ENCODE assay signal across 19 cellular contexts in the genomic region with DNA sequence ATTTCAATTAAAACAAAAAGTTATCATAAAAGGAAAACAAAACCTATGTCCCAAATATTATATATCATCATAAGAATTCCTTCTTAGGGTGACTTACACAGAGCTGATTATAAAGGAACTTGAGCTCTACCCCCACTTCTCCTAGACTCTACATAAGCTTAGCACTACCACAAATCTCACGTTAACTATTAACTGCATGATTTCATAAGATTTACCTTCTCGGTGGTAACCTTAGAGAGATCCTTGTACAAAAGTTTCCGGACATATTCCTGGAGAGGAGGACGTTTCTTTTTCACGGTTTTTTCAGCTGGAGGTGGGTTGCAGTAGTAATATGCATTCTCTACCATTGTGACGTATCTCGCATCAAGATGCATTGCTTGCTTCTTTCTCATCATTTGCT.
DNase-seq lines count a peak whose midpoint lies in the region; ATAC-seq, FAIRE-seq and TF ChIP-seq lines count a peak whose summit lies in the region.
"Had no signal": no experiment of that assay in that cellular context is flagged by ENCODE, and none has a peak within 500 bp of the region (broad histone marks: within the 10 kb centered on the region; RNA-seq: fewer than 3 reads in every experiment).

No MANE protein-coding gene starts in this region.

- H3K4me3 ChIP-seq in HCT116 (replicated peaks in 1 of 2; ENCODE audit: low read depth in 1 of 2, low read length in 2 of 2) (no peak overlapping the region), kidney epithelial cell (ENCODE audit: low read depth, low read length) (no peak overlapping the region), HepG2 (replicated peaks in 1 of 3; ENCODE audit: insufficient read depth in 1 of 3, low read depth in 2 of 3, low read length in 3 of 3) (no peak overlapping the region; a peak in 1 of 6 replicates), upper lobe of right lung (no peak overlapping the region), HAP-1 (no peak overlapping the region)
- H3K4me3 ChIP-seq: GM12878, GM23338 had no signal

- RAD21 ChIA-PET in HCT116 (lab: Charles Lee; ENCODE audit: low non-redundant PET in 1 of 2, low total read pairs in 2 of 2, uncharacterized antibody in 2 of 2, unreplicated experiment in 2 of 2) = no interaction called here

- DNase-seq in HCT116 (ENCODE audit: low read depth, low spot score) (no peak), kidney epithelial cell (ENCODE audit: low read depth) (peak; percentile 29), HepG2 (ENCODE audit: low spot score) (peak; percentile 58), upper lobe of right lung (no peak), NAMALWA (ENCODE audit: low spot score) (no peak), HAP-1 (ENCODE audit: low spot score in 2 of 2) (no peak)
- no peak for DNase-seq in NK-92 treated with Interleukin-12 subunit alpha and Interleukin-12 subunit beta, amount 100 ng/mL, for 24 hours (lab: John Stamatoyannopoulos, UW)
- DNase-seq: CD4-positive, CD25-positive, alpha-beta regulatory T cell; DMS 273 treated with DMSO at 0.1 percent for 48 hours; DND-41; HCEC 1CT; Kasumi-1; NCI-H1417; NCI-H187; NCI-H446; NCI-H526; Right ventricle myocardium superior had no signal

- intact Hi-C loops in HCT116 (cut with micrococcal nuclease) (no loop called here), HepG2 (cut with micrococcal nuclease; ENCODE audit: unreplicated experiment) (no loop called here), upper lobe of right lung (cut with DNase I) (no loop called here)

- H3K4me2 ChIP-seq in HCT116 (ENCODE audit: low read length) (no peak overlapping the region), HepG2 (ENCODE audit: low read depth, low read length) (peak overlapping the region; percentile 10)
- H3K4me2 ChIP-seq: GM23338 had no signal

- H2AFZ ChIP-seq in HCT116 (ENCODE audit: low read depth, low read length, poor library complexity, severe bottlenecking) (no peak overlapping the region), HepG2 (ENCODE audit: low read length) (no peak overlapping the region)
- H2AFZ ChIP-seq: GM23338 had no signal

- no peak for TF ChIP-seq POLR2A in HCT116 (IDR thresholded peaks at IDR 0.05; ENCODE audit: borderline replicate concordance, extremely low read depth, insufficient read depth, insufficient read length)
- no peak for TF ChIP-seq POLR2A in HepG2 (IDR thresholded peaks at IDR 0.05; ENCODE audit: insufficient read depth in 1 of 2, low read depth in 2 of 2, low read length in 2 of 2)

- in situ Hi-C loops in HepG2 (cut with HindIII; ENCODE audit: extremely low pct_ligation_motif_present, low pct_unique_long_range_greater_than_20kb) = no loop called here
- in situ Hi-C loops in HAP-1 (cut with MboI; ENCODE audit: low sequenced_read_pairs) = no loop called here

- ATAC-seq in HCT116 = no peak
- peak; percentile 89 for ATAC-seq in HepG2
- ATAC-seq in upper lobe of right lung = peak; percentile 74
- ATAC-seq: GM12878, GM23338 had no signal

- TF ChIP-seq CTCF in HCT116 (IDR thresholded peaks at IDR 0.05 in 2 of 3, conservative IDR thresholded peaks at IDR 0.05 in 1 of 3; ENCODE audit: borderline replicate concordance in 1 of 3, insufficient read depth in 1 of 3, low read depth in 2 of 3, low read length in 2 of 3) (no peak), kidney epithelial cell (IDR thresholded peaks at IDR 0.05; ENCODE audit: insufficient read depth, low read length, poor library complexity, severe bottlenecking) (no peak), HepG2 (CRISPR knock-in tag; IDR thresholded peaks at IDR 0.05) (no peak), upper lobe of right lung (IDR thresholded peaks at IDR 0.05) (no peak)

- H3K9ac ChIP-seq in HCT116 (ENCODE audit: low read length) (no peak overlapping the region), HepG2 (ENCODE audit: insufficient read depth, low read depth, low read length) (no peak overlapping the region)

- TF ChIP-seq EP300 in HepG2 (IDR thresholded peaks at IDR 0.05; ENCODE audit: low read depth in 2 of 2, low read length in 2 of 2) (no peak; a peak in 1 of 4 replicates), HepG2 (CRISPR knock-in tag; IDR thresholded peaks at IDR 0.05; ENCODE audit: borderline replicate concordance) (no peak)

- no TSS peak for BruUV-seq in HCT116 (replicated peaks; lab: Mats Ljungman, UMichigan)
- BruUV-seq in HepG2 (replicated peaks; lab: Mats Ljungman, UMichigan) = no TSS peak

- CTCF ChIA-PET in HCT116 (lab: Charles Lee) = no interaction called here
- CTCF ChIA-PET in HepG2 (lab: Yijun Ruan, JAX; ENCODE audit: low intra/inter-chr PET ratio, low total read pairs) = no interaction called here

- 19% methylated on average over 7 of the region's 7 CpGs for WGBS in HepG2 (ENCODE audit: low lambda C conversion rate)

- H3K79me2 ChIP-seq in HCT116 (ENCODE audit: insufficient read depth, low read length) = no peaks in the 10 kb centered on the region
- no peaks in the 10 kb centered on the region for H3K79me2 ChIP-seq in HepG2 (ENCODE audit: insufficient read depth, low read length)

- TF ChIP-seq RAD21 in HCT116 (IDR thresholded peaks at IDR 0.05; ENCODE audit: low read depth) (no peak), HepG2 (CRISPR knock-in tag; IDR thresholded peaks at IDR 0.05) (no peak)

- H3K27ac ChIP-seq in HCT116 (ENCODE audit: low read depth, low read length) (no peak overlapping the region), HepG2 (ENCODE audit: extremely low read length, insufficient read depth, low read length) (peak overlapping the region; percentile 7), upper lobe of right lung (no peak overlapping the region)

- peak; percentile 91 for FAIRE-seq in HepG2 (lab: Jason Lieb, UNC)
- FAIRE-seq: GM12878 had no signal

- H3K36me3 ChIP-seq in HCT116 (ENCODE audit: control insufficient read depth in 1 of 2, insufficient read depth in 2 of 2, low read length in 2 of 2) (peaks cover 30 to 32% of the 10 kb centered on the region in 2 experiments), kidney epithelial cell (ENCODE audit: control insufficient read depth, insufficient read depth, low read length) (no peaks in the 10 kb centered on the region), HepG2 (replicated peaks in 1 of 2; ENCODE audit: control insufficient read depth in 1 of 2, insufficient read depth in 2 of 2, low read length in 2 of 2) (peaks cover 4 to 26% of the 10 kb centered on the region in 2 experiments), upper lobe of right lung (peaks cover 78% of the 10 kb centered on the region), HAP-1 (replicated peaks) (peaks cover 46% of the 10 kb centered on the region)

- POLR2A ChIA-PET in HCT116 (lab: Charles Lee) = no interaction called here
- POLR2A ChIA-PET in HepG2 (lab: Yijun Ruan, JAX) = interaction anchor here (0.7 to 1.6 kb wide), 4 partner anchors 83 to 166 kb away, joined by 3 to 5 read pairs (median 4); no protein-coding TSS in a partner anchor

- H4K20me1 ChIP-seq in HCT116 (ENCODE audit: insufficient read depth) (no peaks in the 10 kb centered on the region), HepG2 (ENCODE audit: insufficient read depth, low read length) (no peaks in the 10 kb centered on the region)

- H3K9me3 ChIP-seq in HCT116 (ENCODE audit: control insufficient read depth in 1 of 2, insufficient read depth in 1 of 2, low read depth in 1 of 2, low read length in 2 of 2) (no peaks in the 10 kb centered on the region), HepG2 (ENCODE audit: low read length) (no peaks in the 10 kb centered on the region), upper lobe of right lung (no peaks in the 10 kb centered on the region), HAP-1 (no peaks in the 10 kb centered on the region)

- no peaks in the 10 kb centered on the region for H3K4me1 ChIP-seq in HCT116 (ENCODE audit: control insufficient read depth in 1 of 2, insufficient read depth in 2 of 2, low read length in 2 of 2)
- peaks cover 21% of the 10 kb centered on the region for H3K4me1 ChIP-seq in HepG2 (ENCODE audit: insufficient read depth, low read length)
- no peaks in the 10 kb centered on the region for H3K4me1 ChIP-seq in upper lobe of right lung
- no peaks in the 10 kb centered on the region for H3K4me1 ChIP-seq in HAP-1

- H3K27me3 ChIP-seq in HCT116 (ENCODE audit: insufficient read depth, low read length) = no peaks in the 10 kb centered on the region
- no peaks in the 10 kb centered on the region for H3K27me3 ChIP-seq in kidney epithelial cell (ENCODE audit: control insufficient read depth, insufficient read depth, low read length)
- no peaks in the 10 kb centered on the region for H3K27me3 ChIP-seq in HepG2 (ENCODE audit: control insufficient read depth in 1 of 2, insufficient read depth in 2 of 2, low read length in 2 of 2)
- no peaks in the 10 kb centered on the region for H3K27me3 ChIP-seq in upper lobe of right lung
- no peaks in the 10 kb centered on the region for H3K27me3 ChIP-seq in HAP-1 (ENCODE audit: low read depth)

- no peaks in the 10 kb centered on the region for H3K9me2 ChIP-seq in HCT116 (ENCODE audit: insufficient read depth)

TF ChIP-seq in HCT116, 20 proteins besides CTCF, POLR2A, EP300 and RAD21:
- TF ChIP-seq, protein P1, sequence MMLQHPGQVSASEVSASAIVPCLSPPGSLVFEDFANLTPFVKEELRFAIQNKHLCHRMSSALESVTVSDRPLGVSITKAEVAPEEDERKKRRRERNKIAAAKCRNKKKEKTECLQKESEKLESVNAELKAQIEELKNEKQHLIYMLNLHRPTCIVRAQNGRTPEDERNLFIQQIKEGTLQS (IDR thresholded peaks at IDR 0.05) = no peak
- 0 out of 2 replicates have a peak, but pooled peaks have one; percentile 3 for TF ChIP-seq SP1 (IDR thresholded peaks at IDR 0.05; ENCODE audit: low read depth)

TF ChIP-seq in HepG2, 621 proteins besides CTCF, POLR2A, EP300 and RAD21 (continues in another document):
- TF ChIP-seq CEBPB (IDR thresholded peaks at IDR 0.05; ENCODE audit: borderline replicate concordance, low read depth, low read length) (peak; percentile 40; the same call in 1 of the 2 replicates), ZSCAN30 (CRISPR knock-in tag; IDR thresholded peaks at IDR 0.05) (no peak)
- TF ChIP-seq, protein P2, sequence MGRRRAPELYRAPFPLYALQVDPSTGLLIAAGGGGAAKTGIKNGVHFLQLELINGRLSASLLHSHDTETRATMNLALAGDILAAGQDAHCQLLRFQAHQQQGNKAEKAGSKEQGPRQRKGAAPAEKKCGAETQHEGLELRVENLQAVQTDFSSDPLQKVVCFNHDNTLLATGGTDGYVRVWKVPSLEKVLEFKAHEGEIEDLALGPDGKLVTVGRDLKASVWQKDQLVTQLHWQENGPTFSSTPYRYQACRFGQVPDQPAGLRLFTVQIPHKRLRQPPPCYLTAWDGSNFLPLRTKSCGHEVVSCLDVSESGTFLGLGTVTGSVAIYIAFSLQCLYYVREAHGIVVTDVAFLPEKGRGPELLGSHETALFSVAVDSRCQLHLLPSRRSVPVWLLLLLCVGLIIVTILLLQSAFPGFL (CRISPR knock-in tag; IDR thresholded peaks at IDR 0.05) = no peak

Comparison
In these comparisons a context has a peak if more than half of its experiments do, and no peak if none do; other contexts are left out.
1. DNase-seq: peak in kidney epithelial cell (single experiment) and HepG2 (single experiment); none in HCT116 (single experiment), upper lobe of right lung (single experiment), NAMALWA (single experiment), NK-92 treated with Interleukin-12 subunit alpha and Interleukin-12 subunit beta, amount 100 ng/mL, for 24 hours (single experiment) and HAP-1 (0 of 2).